1 cellular context compared by ENCODE assay signal in genomic region chr12:57419495-57419894, GRCh38.
A peak's percentile ranks its signal among the peaks of the same experiment; 100 is the strongest.
TF ChIP-seq lines count a peak whose summit lies in the region.

No MANE protein-coding gene starts in this region.

TF ChIP-seq in HEK293, 187 proteins besides CTCF, POLR2A, EP300 and RAD21 (continued from another document):
- TF ChIP-seq, protein P1, sequence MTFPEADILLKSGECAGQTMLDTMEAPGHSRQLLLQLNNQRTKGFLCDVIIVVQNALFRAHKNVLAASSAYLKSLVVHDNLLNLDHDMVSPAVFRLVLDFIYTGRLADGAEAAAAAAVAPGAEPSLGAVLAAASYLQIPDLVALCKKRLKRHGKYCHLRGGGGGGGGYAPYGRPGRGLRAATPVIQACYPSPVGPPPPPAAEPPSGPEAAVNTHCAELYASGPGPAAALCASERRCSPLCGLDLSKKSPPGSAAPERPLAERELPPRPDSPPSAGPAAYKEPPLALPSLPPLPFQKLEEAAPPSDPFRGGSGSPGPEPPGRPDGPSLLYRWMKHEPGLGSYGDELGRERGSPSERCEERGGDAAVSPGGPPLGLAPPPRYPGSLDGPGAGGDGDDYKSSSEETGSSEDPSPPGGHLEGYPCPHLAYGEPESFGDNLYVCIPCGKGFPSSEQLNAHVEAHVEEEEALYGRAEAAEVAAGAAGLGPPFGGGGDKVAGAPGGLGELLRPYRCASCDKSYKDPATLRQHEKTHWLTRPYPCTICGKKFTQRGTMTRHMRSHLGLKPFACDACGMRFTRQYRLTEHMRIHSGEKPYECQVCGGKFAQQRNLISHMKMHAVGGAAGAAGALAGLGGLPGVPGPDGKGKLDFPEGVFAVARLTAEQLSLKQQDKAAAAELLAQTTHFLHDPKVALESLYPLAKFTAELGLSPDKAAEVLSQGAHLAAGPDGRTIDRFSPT (tag by site-specific recombination; IDR thresholded peaks at IDR 0.05), result no peak
- peak; percentile 41; the same call in 1 of the 2 replicates for TF ChIP-seq EGR2 (tag by site-specific recombination; IDR thresholded peaks at IDR 0.05; ENCODE audit: low read depth)
